In genomic region chr20:38645980-38646858, GRCh38 we compare ENCODE assay signal across 8 cellular contexts. TPM values are rescaled to one million over a fixed set of nuclear protein-coding genes. Genes with fewer than 3 reads are reported as not detected.
DNase-seq lines count a peak whose midpoint lies in the region; ATAC-seq, FAIRE-seq and TF ChIP-seq lines count a peak whose summit lies in the region.

No MANE protein-coding gene starts in this region.

- TF ChIP-seq CTCF in HEK293 (tag by site-specific recombination; IDR thresholded peaks at IDR 0.05) (peak; percentile 97), heart left ventricle (IDR thresholded peaks at IDR 0.05) (peak; percentile 89 to 97 (median 93)), prostate gland (IDR thresholded peaks at IDR 0.05) (peak; percentile 63 to 93 (median 92))

- 6 to 9% (median 7%) methylated on average over 29 to 50 of the region's 50 CpGs for WGBS in heart left ventricle, 4 donors
- 3% methylated on average over 43 of the region's 50 CpGs for WGBS in prostate gland

- CTCF ChIA-PET in HEK293 (lab: Yijun Ruan, JAX) = interaction anchor here (0.5 to 5.1 kb wide), 19 partner anchors 10 to 247 kb away, joined by 3 to 27 read pairs (median 4); no protein-coding TSS in a partner anchor

- H3K9me3 Mint-ChIP-seq in activated naive CD4-positive, alpha-beta T cell treated with anti-CD3 and anti-CD28 coated beads, Interleukin-2, amount 50 U/mL, for 24 hours = no peaks in the 10 kb centered on the region

- no peaks in the 10 kb centered on the region for H3K9me3 ChIP-seq in HEK293 (ENCODE audit: control insufficient read depth, insufficient read depth, low read depth, low read length)
- no peaks in the 10 kb centered on the region for H3K9me3 ChIP-seq in heart left ventricle
- H3K9me3 ChIP-seq in prostate gland = no peaks in the 10 kb centered on the region

- FAIRE-seq in urothelium cell line (lab: Jason Lieb, UNC) = peak; percentile 94

- H3K4me1 ChIP-seq in HEK293 (ENCODE audit: control insufficient read depth, insufficient read depth, low read length) (no peaks in the 10 kb centered on the region), heart left ventricle (peaks cover 0 to 10% (median 3%) of the 10 kb centered on the region in 12 donors), prostate gland (replicated peaks) (no peaks in the 10 kb centered on the region)

- no peak for TF ChIP-seq POLR2A in heart left ventricle (IDR thresholded peaks at IDR 0.05)
- TF ChIP-seq POLR2A in prostate gland (IDR thresholded peaks at IDR 0.05) = no peak

- intact Hi-C loops in heart left ventricle (cut with DNase I) = loop anchor here (1.0 to 10.0 kb wide), 14 partner anchors 85 to 403 kb away; no protein-coding TSS in a partner anchor
- intact Hi-C loops in prostate gland (cut with DNase I) = loop anchor here (1.0 to 10.0 kb wide), 3 partner anchors 85 to 399 kb away; no protein-coding TSS in a partner anchor

- H3K27me3 ChIP-seq in heart left ventricle (peaks cover 8 to 75% (median 39%) of the 10 kb centered on the region in 9 donors), prostate gland (replicated peaks; ENCODE audit: insufficient read depth) (no peaks in the 10 kb centered on the region)

- no peaks in the 10 kb centered on the region for H3K36me3 Mint-ChIP-seq in activated naive CD4-positive, alpha-beta T cell treated with anti-CD3 and anti-CD28 coated beads, Interleukin-2, amount 50 U/mL, for 24 hours

- H3K36me3 ChIP-seq in HEK293 (ENCODE audit: control insufficient read depth in 2 of 2, insufficient read depth in 1 of 2, low read length in 2 of 2) (no peaks in the 10 kb centered on the region), heart left ventricle (no peaks in the 10 kb centered on the region), prostate gland (no peaks in the 10 kb centered on the region)

- POLR2A ChIA-PET in HEK293 (lab: Yijun Ruan, JAX) = no interaction called here

- ATAC-seq in heart left ventricle = peak in 3 of 4 donors; percentile 77 to 91 (median 86)

- peak overlapping the region; percentile 13 for H3K4me3 ChIP-seq in HEK293 (ENCODE audit: low read depth, low read length)
- peak overlapping the region in 5 of 12 donors; percentile 5 to 28 (median 20) for H3K4me3 ChIP-seq in heart left ventricle
- H3K4me3 ChIP-seq in prostate gland = peak overlapping the region; percentile 5 to 15

- H3K27ac ChIP-seq in HEK293 (ENCODE audit: extremely low read depth, low read depth, low read length) (no peak overlapping the region), heart left ventricle (no peak overlapping the region), prostate gland (no peak overlapping the region)

- H3K4me3 Mint-ChIP-seq in activated naive CD4-positive, alpha-beta T cell treated with anti-CD3 and anti-CD28 coated beads, Interleukin-2, amount 50 U/mL, for 24 hours = peak overlapping the region; percentile 75

- H3K27ac Mint-ChIP-seq in activated naive CD4-positive, alpha-beta T cell treated with anti-CD3 and anti-CD28 coated beads, Interleukin-2, amount 50 U/mL, for 24 hours = no peak overlapping the region

- H3K4me1 Mint-ChIP-seq in activated naive CD4-positive, alpha-beta T cell treated with anti-CD3 and anti-CD28 coated beads, Interleukin-2, amount 50 U/mL, for 24 hours = peaks cover 11% of the 10 kb centered on the region

- H3K27me3 Mint-ChIP-seq in activated naive CD4-positive, alpha-beta T cell treated with anti-CD3 and anti-CD28 coated beads, Interleukin-2, amount 50 U/mL, for 24 hours = peaks cover 16% of the 10 kb centered on the region

- peak; percentile 71 for DNase-seq in EL
- peak; percentile 58 for DNase-seq in NCI-H1092 (lab: John Stamatoyannopoulos, UW)
- peak; percentile 74 for DNase-seq in SKM-1 treated with dmso at 0.1 percent for 144 hours (lab: John Stamatoyannopoulos, UW; ENCODE audit: unreplicated experiment)
- DNase-seq in heart left ventricle = peak; percentile 67 to 89 (median 71)
- DNase-seq in prostate gland (ENCODE audit: low spot score) = peak; percentile 67
- peak; percentile 92 for DNase-seq in urothelium cell line (ENCODE audit: low spot score)

TF ChIP-seq in HEK293, 187 proteins besides CTCF, POLR2A, EP300 and RAD21 (continues in another document):
- no peak for TF ChIP-seq ZBTB1 (tag by site-specific recombination; IDR thresholded peaks at IDR 0.05)
- no peak for TF ChIP-seq ZNF692 (tag by site-specific recombination; IDR thresholded peaks at IDR 0.05)
- peak; percentile 61 for TF ChIP-seq ZNF335 (tag by site-specific recombination; conservative IDR thresholded peaks at IDR 0.05)
- 0 out of 2 replicates have a peak, but pooled peaks have one; percentile 32 for TF ChIP-seq ZBTB48 (tag by site-specific recombination; IDR thresholded peaks at IDR 0.05)
- peak; percentile 22 for TF ChIP-seq ZBTB26 (tag by site-specific recombination; optimal IDR thresholded peaks at IDR 0.05)
- TF ChIP-seq ZNF37A (tag by site-specific recombination; IDR thresholded peaks at IDR 0.05) = no peak
- peak; percentile 52; the same call in 1 of the 2 replicates for TF ChIP-seq KLF8 (tag by site-specific recombination; IDR thresholded peaks at IDR 0.05)
- TF ChIP-seq KLF16 (tag by site-specific recombination; IDR thresholded peaks at IDR 0.05) = peak; percentile 93
- TF ChIP-seq PRDM2 (tag by site-specific recombination; IDR thresholded peaks at IDR 0.05; ENCODE audit: borderline replicate concordance) = no peak

RNA-seq across cellular contexts. Expression of gene ARHGAP40, which starts 44.6 kb away (rescaled TPM):
- total RNA-seq in heart left ventricle (not detected), prostate gland (1 to 10 TPM in 1 of 2 donors, under 1 TPM in 1; 0.85 to 4.5 TPM)
- under 1 TPM in 1 of 2 donors, not detected in 1; 0.03 TPM for polyA plus RNA-seq in heart left ventricle
